ENCODE assay signal across 26 cellular contexts in the genomic region with DNA sequence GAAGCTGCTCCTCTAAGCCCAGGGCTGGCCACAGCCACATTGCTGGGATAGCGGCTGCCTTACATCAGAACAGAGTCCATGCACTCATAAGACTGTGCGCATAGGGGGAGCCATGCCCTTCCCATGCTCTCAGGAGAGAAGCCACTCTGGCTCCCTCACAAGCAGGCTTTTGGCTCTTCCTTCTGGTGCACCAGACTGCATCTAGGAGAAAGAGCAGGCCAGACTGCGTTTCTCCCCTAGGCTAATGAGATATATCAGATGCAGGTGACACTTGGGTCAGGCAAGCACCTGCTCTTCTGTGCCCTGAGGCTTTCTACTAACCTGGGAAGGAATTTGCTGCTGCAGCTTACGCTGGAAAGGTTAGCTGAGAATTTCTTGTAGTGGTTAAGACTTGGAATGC. TPM values are rescaled to one million over a fixed set of nuclear protein-coding genes. Genes with fewer than 3 reads are reported as not detected.
DNase-seq lines count a peak whose midpoint lies in the region; ATAC-seq and TF ChIP-seq lines count a peak whose summit lies in the region.
"Had no signal": no experiment of that assay in that cellular context is flagged by ENCODE, and none has a peak within 500 bp of the region (broad histone marks: within the 10 kb centered on the region; RNA-seq: fewer than 3 reads in every experiment).

No MANE protein-coding gene starts in this region.

- no peaks in the 10 kb centered on the region for H3K36me3 ChIP-seq in Caco-2 (ENCODE audit: control insufficient read depth, insufficient read depth, low read length)
- H3K36me3 ChIP-seq: thyroid gland had no signal

- ATAC-seq in HG03432 (IDR thresholded peaks at IDR 0.05; ENCODE audit: unreplicated experiment) (no peak), GM18861 (IDR thresholded peaks at IDR 0.05; ENCODE audit: unreplicated experiment) (no peak)
- ATAC-seq: HCT116, left ventricle myocardium superior, Panc1 had no signal

- DNase-seq in Caco-2: peak; percentile 9 to 75
- DNase-seq in M059J (ENCODE audit: low read depth): peak; percentile 2
- DNase-seq in cerebellar cortex (ENCODE audit: low spot score): peak; percentile 67
- DNase-seq in islet precursor cell: peak; percentile 96
- DNase-seq in AG08395 (ENCODE audit: low spot score): no peak
- DNase-seq in activated T-helper 1 cell treated with anti-CD3 and anti-CD28 coated beads, Interleukin-12 subunit alpha, Interleukin-12 subunit beta, Interleukin-2, Interleukin-4 antibody, amounts not matched to agents 30 ng/mL and 10 ng/mL and 1 ng/mL, durations not matched to agents 14 hours and 24 hours and 36 hours (ENCODE audit: low spot score): no peak
- DNase-seq: activated CD4-positive, alpha-beta T cell treated with anti-CD3 and anti-CD28 coated beads for 4 hours; activated T-cell treated with anti-CD3 and anti-CD28 coated beads for 4 hours; amniotic stem cell; CD4-positive, alpha-beta memory T cell; cerebellar nuclear complex; left ventricle myocardium superior; NCI-H1694; NCI-H524 treated with DMSO at 0.1 percent for 48 hours; SHP77; stimulated activated CD4-positive, alpha-beta T cell treated with anti-CD3 and anti-CD28 coated beads, Interleukin-4, amount 100 ng/mL, for 1 hour; thyroid gland had no signal

- H3K4me1 Mint-ChIP-seq in Caco-2 (ENCODE audit: low read depth, unreplicated experiment): no peaks in the 10 kb centered on the region
- H3K4me1 Mint-ChIP-seq in activated T-helper 1 cell treated with anti-CD3 and anti-CD28 coated beads, Interleukin-12 subunit alpha, Interleukin-12 subunit beta, Interleukin-2, Interleukin-4 antibody, amounts not matched to agents 30 ng/mL and 10 ng/mL and 1 ng/mL, durations not matched to agents 14 hours and 24 hours and 36 hours (ENCODE audit: low read depth): no peaks in the 10 kb centered on the region
- H3K4me1 Mint-ChIP-seq: activated naive CD4-positive, alpha-beta T cell treated with anti-CD3 and anti-CD28 coated beads, Interleukin-2, amount 50 U/mL, for 24 hours; B cell; brain; CD4-positive, alpha-beta memory T cell had no signal

- H3K4me1 ChIP-seq in Caco-2: no peaks in the 10 kb centered on the region
- H3K4me1 ChIP-seq: thyroid gland had no signal

- no peak overlapping the region for H3K27ac Mint-ChIP-seq in Caco-2 (ENCODE audit: unreplicated experiment)
- no peak overlapping the region for H3K27ac Mint-ChIP-seq in activated T-helper 1 cell treated with anti-CD3 and anti-CD28 coated beads, Interleukin-12 subunit alpha, Interleukin-12 subunit beta, Interleukin-2, Interleukin-4 antibody, amounts not matched to agents 30 ng/mL and 10 ng/mL and 1 ng/mL, durations not matched to agents 14 hours and 24 hours and 36 hours
- H3K27ac Mint-ChIP-seq: activated naive CD4-positive, alpha-beta T cell treated with anti-CD3 and anti-CD28 coated beads, Interleukin-2, amount 50 U/mL, for 24 hours; B cell; brain; CD4-positive, alpha-beta memory T cell had no signal

- no peak overlapping the region for H3K4me3 ChIP-seq in Caco-2 (ENCODE audit: low read depth, low read length)
- H3K4me3 ChIP-seq: thyroid gland had no signal

- peaks cover 8% of the 10 kb centered on the region for H3K27me3 Mint-ChIP-seq in Caco-2 (ENCODE audit: insufficient read depth, unreplicated experiment)
- H3K27me3 Mint-ChIP-seq in activated T-helper 1 cell treated with anti-CD3 and anti-CD28 coated beads, Interleukin-12 subunit alpha, Interleukin-12 subunit beta, Interleukin-2, Interleukin-4 antibody, amounts not matched to agents 30 ng/mL and 10 ng/mL and 1 ng/mL, durations not matched to agents 14 hours and 24 hours and 36 hours (ENCODE audit: insufficient read depth): no peaks in the 10 kb centered on the region
- H3K27me3 Mint-ChIP-seq: activated naive CD4-positive, alpha-beta T cell treated with anti-CD3 and anti-CD28 coated beads, Interleukin-2, amount 50 U/mL, for 24 hours; B cell; CD4-positive, alpha-beta memory T cell had no signal

- TF ChIP-seq CTCF in Caco-2 (IDR thresholded peaks at IDR 0.05; ENCODE audit: insufficient read depth in 1 of 2, low read depth in 1 of 2, low read length in 1 of 2, severe bottlenecking in 1 of 2, unreplicated experiment in 1 of 2): no peak

- POLR2A ChIA-PET in Caco-2 (lab: Charles Lee): no interaction called here

- H3K9me3 ChIP-seq in Caco-2: no peaks in the 10 kb centered on the region
- H3K9me3 ChIP-seq: thyroid gland had no signal

- CTCF ChIA-PET in Caco-2 (lab: Charles Lee): no interaction called here

- H3K9me3 Mint-ChIP-seq in Caco-2 (ENCODE audit: unreplicated experiment): no peaks in the 10 kb centered on the region
- peaks cover 4% of the 10 kb centered on the region for H3K9me3 Mint-ChIP-seq in activated T-helper 1 cell treated with anti-CD3 and anti-CD28 coated beads, Interleukin-12 subunit alpha, Interleukin-12 subunit beta, Interleukin-2, Interleukin-4 antibody, amounts not matched to agents 30 ng/mL and 10 ng/mL and 1 ng/mL, durations not matched to agents 14 hours and 24 hours and 36 hours
- H3K9me3 Mint-ChIP-seq: activated naive CD4-positive, alpha-beta T cell treated with anti-CD3 and anti-CD28 coated beads, Interleukin-2, amount 50 U/mL, for 24 hours had no signal

- intact Hi-C loops in Caco-2 (cut with micrococcal nuclease; ENCODE audit: unreplicated experiment): loop anchor here (2.0 kb wide), 1 partner anchor 22 kb away; no protein-coding TSS in a partner anchor
- intact Hi-C loops in activated T-helper 1 cell treated with anti-CD3 and anti-CD28 coated beads, Interleukin-12 subunit alpha, Interleukin-12 subunit beta, Interleukin-2, Interleukin-4 antibody, amounts not matched to agents 30 ng/mL and 10 ng/mL and 1 ng/mL, durations not matched to agents 14 hours and 24 hours and 36 hours (cut with micrococcal nuclease): no loop called here

- H3K4me3 Mint-ChIP-seq in Caco-2 (ENCODE audit: unreplicated experiment): no peak overlapping the region
- no peak overlapping the region for H3K4me3 Mint-ChIP-seq in activated T-helper 1 cell treated with anti-CD3 and anti-CD28 coated beads, Interleukin-12 subunit alpha, Interleukin-12 subunit beta, Interleukin-2, Interleukin-4 antibody, amounts not matched to agents 30 ng/mL and 10 ng/mL and 1 ng/mL, durations not matched to agents 14 hours and 24 hours and 36 hours
- H3K4me3 Mint-ChIP-seq: activated naive CD4-positive, alpha-beta T cell treated with anti-CD3 and anti-CD28 coated beads, Interleukin-2, amount 50 U/mL, for 24 hours; B cell; brain; CD4-positive, alpha-beta memory T cell had no signal

- no TSS peak for BruUV-seq in Caco-2 (replicated peaks; lab: Mats Ljungman, UMichigan)

- H3K27me3 ChIP-seq in Caco-2 (replicated peaks; ENCODE audit: control insufficient read depth, insufficient read depth, low read length): no peaks in the 10 kb centered on the region
- H3K27me3 ChIP-seq: thyroid gland had no signal

- no peaks in the 10 kb centered on the region for H3K36me3 Mint-ChIP-seq in Caco-2 (ENCODE audit: insufficient read depth, unreplicated experiment)
- no peaks in the 10 kb centered on the region for H3K36me3 Mint-ChIP-seq in activated T-helper 1 cell treated with anti-CD3 and anti-CD28 coated beads, Interleukin-12 subunit alpha, Interleukin-12 subunit beta, Interleukin-2, Interleukin-4 antibody, amounts not matched to agents 30 ng/mL and 10 ng/mL and 1 ng/mL, durations not matched to agents 14 hours and 24 hours and 36 hours (ENCODE audit: low read depth)
- H3K36me3 Mint-ChIP-seq: activated naive CD4-positive, alpha-beta T cell treated with anti-CD3 and anti-CD28 coated beads, Interleukin-2, amount 50 U/mL, for 24 hours; brain; CD4-positive, alpha-beta memory T cell had no signal

RNA-seq across cellular contexts. Expression of a gene that starts 43.2 kb away (rescaled TPM):
- total RNA-seq in Caco-2 (2022): not detected in 2 replicates
- 0.20 TPM in 1 of 2 replicates, not detected in the other for total RNA-seq in M059J (2014; rRNA removed; shearing (Covaris generic))
- not detected in 2 replicates for total RNA-seq in activated T-helper 1 cell treated with anti-CD3 and anti-CD28 coated beads, Interleukin-12 subunit alpha, Interleukin-12 subunit beta, Interleukin-2, Interleukin-4 antibody, amounts not matched to agents 30 ng/mL and 10 ng/mL and 1 ng/mL, durations not matched to agents 14 hours and 24 hours and 36 hours
- total RNA-seq: B cell; CD4-positive, alpha-beta memory T cell; endothelial cell of umbilical vein; T-helper 2 cell treated with Interferon-gamma antibody and Interleukin-4, amounts not matched to agents 100 ng/mL and 5 ng/mL, for 36 hours had no signal

Comparison
In these comparisons a context has a peak if more than half of its experiments do, and no peak if none do; other contexts are left out.
1. DNase-seq: peak in Caco-2 (2 of 2), M059J (single experiment), cerebellar cortex (single experiment) and islet precursor cell (single experiment); none in AG08395 (single experiment) and activated T-helper 1 cell treated with anti-CD3 and anti-CD28 coated beads, Interleukin-12 subunit alpha, Interleukin-12 subunit beta, Interleukin-2, Interleukin-4 antibody, amounts not matched to agents 30 ng/mL and 10 ng/mL and 1 ng/mL, durations not matched to agents 14 hours and 24 hours and 36 hours (single experiment).